ENCODE assay signal across 27 cellular contexts in genomic region chr6:36574679-36575078, GRCh38.
"Had no signal": no experiment of that assay in that cellular context is flagged by ENCODE, and none has a peak within 500 bp of the region (broad histone marks: within the 10 kb centered on the region; RNA-seq: fewer than 3 reads in every experiment).

No MANE protein-coding gene starts in this region.

- H3K27ac ChIP-seq: stomach, suprapubic skin, testis, thoracic aorta, thyroid gland, tibial artery, tibial nerve, transverse colon, upper lobe of left lung, upper lobe of right lung, uterus, vagina had no signal

- H3K36me3 ChIP-seq: stomach, suprapubic skin, thoracic aorta, thyroid gland, tibial artery, tibial nerve, transverse colon, upper lobe of left lung, upper lobe of right lung, uterus, vagina had no signal

- DNase-seq: stimulated activated CD4-positive, alpha-beta T cell treated with anti-CD3 and anti-CD28 coated beads, Interleukin-2, amount 100 ng/mL, for 48 hours; stimulated activated CD4-positive, alpha-beta T cell treated with anti-CD3 and anti-CD28 coated beads, Interleukin-4, amount 100 ng/mL, for 1 hour; stimulated activated CD4-positive, alpha-beta T cell treated with anti-CD3 and anti-CD28 coated beads, Interleukin-4, amount 100 ng/mL, for 24 hours; stimulated activated CD4-positive, alpha-beta T cell treated with anti-CD3 and anti-CD28 coated beads, Interleukin-4, amount 100 ng/mL, for 4 hours; stimulated activated CD8-positive, alpha-beta memory T cell treated with anti-CD3 and anti-CD28 coated beads, Interleukin-4, amount 100 ng/mL, for 48 hours; stimulated activated naive B cell treated with anti-CD40 and anti-IgM and Interleukin-4, amounts not matched to agents 10 μg/mL and 1 μg/mL and 100 μg/mL, for 72 hours; stimulated activated naive CD4-positive, alpha-beta T cell; stimulated activated naive CD4-positive, alpha-beta T cell treated with Interleukin-2 at 50 U/mL for 16 hours; stimulated activated naive CD8-positive, alpha-beta T cell treated with anti-CD3 and anti-CD28 coated beads, Interleukin-15, amount 100 ng/mL, for 72 hours; stimulated activated naive CD8-positive, alpha-beta T cell treated with anti-CD3 and anti-CD28 coated beads, Interleukin-15, Interleukin-2, amounts not matched to agents 100 U/mL and 50 U/mL, for 24 hours; stomach; substantia nigra; testis; thyroid gland; tibial artery; transverse colon; trophoblast cell; upper lobe of left lung; upper lobe of right lung; uterus had no signal

- H3K4me1 ChIP-seq: upper lobe of right lung, uterus had no signal

- ATAC-seq: stimulated activated effector memory CD8-positive, alpha-beta T cell treated with anti-CD3 and anti-CD28 coated beads, Interleukin-12 subunit alpha, Interleukin-12 subunit beta, amount 100 ng/mL, for 72 hours; stimulated activated memory B cell treated with anti-CD40 and anti-IgM and Interleukin-4, amounts not matched to agents 10 μg/mL and 1 μg/mL and 100 μg/mL, for 72 hours; stimulated activated naive B cell treated with anti-CD40 and anti-IgM and Interleukin-4, amounts not matched to agents 10 μg/mL and 1 μg/mL and 100 μg/mL, for 72 hours; stimulated activated naive CD8-positive, alpha-beta T cell treated with anti-CD3 and anti-CD28 coated beads, Interleukin-15, amount 100 ng/mL, for 72 hours; stimulated activated naive CD8-positive, alpha-beta T cell treated with anti-CD3 and anti-CD28 coated beads, Interleukin-15, Interleukin-2, amounts not matched to agents 100 U/mL and 50 U/mL, for 24 hours; upper lobe of right lung had no signal

- H3K27me3 ChIP-seq: stomach, suprapubic skin, testis, thyroid gland, tibial artery, tibial nerve, transverse colon, upper lobe of left lung, upper lobe of right lung, uterus, vagina had no signal

- H3K9me3 ChIP-seq: suprapubic skin, testis, thoracic aorta, thyroid gland, tibial artery, tibial nerve, transverse colon, upper lobe of right lung, uterus, vagina had no signal

- FAIRE-seq: urothelium cell line had no signal

- H3K4me3 ChIP-seq: stomach, suprapubic skin, testis, thoracic aorta, thyroid gland, tibial artery, tibial nerve, transverse colon, upper lobe of left lung, upper lobe of right lung, uterus, vagina had no signal
